8 cellular contexts compared by ENCODE assay signal in the genomic region with DNA sequence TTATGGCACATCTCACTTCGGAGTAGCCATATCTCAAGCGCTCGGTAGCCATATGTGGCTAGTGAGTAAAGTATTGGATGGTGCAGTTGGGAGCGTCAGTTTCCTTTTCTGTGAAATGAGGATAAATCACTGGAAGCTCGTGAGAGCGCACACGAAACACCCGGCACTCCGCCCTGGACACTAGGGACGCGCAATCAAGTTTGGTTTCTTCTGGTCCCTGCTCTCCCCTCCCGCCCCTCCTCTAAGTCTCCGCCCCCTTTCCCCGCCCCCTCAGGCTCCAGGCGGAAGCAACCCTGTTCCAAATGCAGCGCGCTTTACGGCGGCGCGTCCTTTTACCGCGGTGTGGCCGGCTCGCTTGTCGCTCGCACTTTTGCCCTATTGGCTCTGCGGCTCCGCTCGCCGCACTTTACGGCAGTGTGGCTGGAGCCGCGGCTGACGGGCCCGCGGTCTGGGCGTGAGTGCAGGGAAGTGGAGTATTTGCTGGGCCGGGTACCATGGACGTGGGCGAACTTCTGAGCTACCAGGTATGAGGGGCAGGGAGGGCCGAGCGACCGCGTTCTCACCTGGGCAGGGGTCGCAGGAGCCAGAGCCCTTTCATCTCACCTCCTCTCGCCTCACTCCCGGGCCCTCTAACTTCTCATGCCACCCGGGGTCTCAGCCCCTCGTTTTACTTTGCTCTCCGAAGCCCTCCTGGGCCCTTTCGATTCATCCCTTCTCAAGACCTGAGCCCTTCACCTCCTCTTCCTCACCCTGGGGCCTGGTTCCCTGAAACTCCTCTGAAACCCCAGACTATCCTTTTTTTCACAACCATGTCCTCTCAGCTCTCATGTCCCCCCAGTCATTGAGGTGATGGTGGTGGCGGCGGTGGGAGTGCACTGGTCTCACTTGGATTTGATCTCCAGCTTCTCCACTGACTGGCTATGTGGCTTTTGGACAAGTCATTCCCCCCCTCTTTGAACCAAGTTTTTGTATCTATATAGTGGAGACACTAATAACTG. TPM values are rescaled to one million over a fixed set of nuclear protein-coding genes. Genes with fewer than 3 reads are reported as not detected.
DNase-seq lines count a peak whose midpoint lies in the region; ATAC-seq and TF ChIP-seq lines count a peak whose summit lies in the region.

Gene CTNNBL1, plus strand, starts transcription at position 402 of the 998 bp plus-strand sequence. Its CDS starts 93 bp downstream, at position 495.

- no peak for TF ChIP-seq CTCF in psoas muscle (IDR thresholded peaks at IDR 0.05)

- peak within 1 kb of the TSS; percentile 100 for H3K4me3 Mint-ChIP-seq in T-helper 17 cell

- H3K27ac Mint-ChIP-seq in T-helper 17 cell = peak within 1 kb of the TSS; percentile 93

- peaks cover 7% of the 10 kb centered on the region for H3K36me3 Mint-ChIP-seq in T-helper 17 cell (ENCODE audit: low read depth)

- intact Hi-C loops in left ventricle myocardium superior (cut with micrococcal nuclease) = no loop called here
- intact Hi-C loops in psoas muscle (cut with DNase I) = no loop called here

- H3K27ac ChIP-seq in psoas muscle (peak within 1 kb of the TSS; percentile 74), urinary bladder (ENCODE audit: low read depth) (no peak within 1 kb of the TSS)

- H3K4me3 ChIP-seq in psoas muscle = peak within 1 kb of the TSS; percentile 98
- H3K4me3 ChIP-seq in urinary bladder (ENCODE audit: low read depth, low read length) = peak within 1 kb of the TSS; percentile 86

- DNase-seq in NCI-H187 (lab: John Stamatoyannopoulos, UW) (peak; percentile 93), T-helper 17 cell (peak; percentile 89 to 93 (median 93)), amniotic stem cell (lab: John Stamatoyannopoulos, UW) (peak; percentile 96), left ventricle myocardium superior (peak; percentile 99), psoas muscle (peak; percentile 99)

- H3K27me3 Mint-ChIP-seq in T-helper 17 cell = peaks cover 33% of the 10 kb centered on the region

- 0 to 1% (median 0%) methylated on average over 54 of the region's 54 CpGs for WGBS in psoas muscle, 3 donors
- WGBS in urinary bladder = 1% methylated on average over 54 of the region's 54 CpGs

- ATAC-seq in GM18498 (IDR thresholded peaks at IDR 0.05; ENCODE audit: unreplicated experiment) (peak; percentile 83), HG02938 (IDR thresholded peaks at IDR 0.05; ENCODE audit: unreplicated experiment) (peak; percentile 71), T-helper 17 cell (peak; percentile 99), left ventricle myocardium superior (peak; percentile 99), psoas muscle (peak; percentile 99 to 100 (median 100))

- H3K4me1 Mint-ChIP-seq in T-helper 17 cell = peaks cover 33% of the 10 kb centered on the region

- peaks cover 0 to 16% (median 0%) of the 10 kb centered on the region in 3 donors for H3K27me3 ChIP-seq in psoas muscle (ENCODE audit: insufficient read depth in 3 of 3, low read length in 2 of 3)

- H3K9me3 ChIP-seq in T-helper 17 cell (ENCODE audit: control insufficient read depth, low read length, poor library complexity, severe bottlenecking) (no peaks in the 10 kb centered on the region), psoas muscle (no peaks in the 10 kb centered on the region)

- H3K36me3 ChIP-seq in psoas muscle (ENCODE audit: insufficient read depth in 1 of 2, low read depth in 1 of 2) (peaks cover 0 to 15% of the 10 kb centered on the region in 2 donors), urinary bladder (ENCODE audit: insufficient read depth) (no peaks in the 10 kb centered on the region)

- H3K4me1 ChIP-seq in psoas muscle (peaks cover 17% of the 10 kb centered on the region), urinary bladder (ENCODE audit: insufficient read depth) (no peaks in the 10 kb centered on the region)

RNA-seq across cellular contexts. Expression of gene CTNNBL1, which starts in this region (rescaled TPM):
- 10 to 100 TPM; 43.6 to 47.7 TPM for total RNA-seq in T-helper 17 cell
- total RNA-seq in left ventricle myocardium superior = 63.4 TPM
- 10 to 100 TPM; 26.7 to 44.0 (median 33.5) TPM for total RNA-seq in psoas muscle
- polyA plus RNA-seq in psoas muscle = 10 to 100 TPM; 36.6 to 42.6 (median 39.7) TPM
- 22.2 TPM for total RNA-seq in urinary bladder
- 39.3 TPM for polyA plus RNA-seq in urinary bladder
